In the genomic region with DNA sequence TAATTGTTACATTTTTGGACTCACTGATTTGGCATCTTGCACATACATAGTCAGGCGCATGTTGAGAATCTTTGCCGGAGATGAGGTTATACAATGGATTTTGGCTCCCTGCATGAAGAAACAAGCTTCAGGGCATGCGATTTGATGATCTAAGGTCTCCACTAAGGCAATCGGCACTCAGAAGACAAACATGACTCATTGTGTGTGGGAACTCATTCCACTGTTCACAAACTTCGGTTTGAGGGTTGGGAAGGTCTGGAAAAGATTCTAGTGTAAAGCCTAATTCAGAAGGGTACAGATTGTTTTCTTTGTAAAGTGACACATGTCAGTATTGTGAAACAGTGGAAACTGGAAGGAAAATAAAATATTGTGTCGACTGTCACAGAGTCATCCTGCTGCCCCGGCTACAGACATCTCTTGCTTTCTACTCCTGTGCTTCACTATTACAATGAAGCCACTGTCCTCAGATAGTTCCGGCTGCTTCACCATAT, we compare ENCODE assay signal across 9 cellular contexts.
DNase-seq lines count a peak whose midpoint lies in the region; ATAC-seq and TF ChIP-seq lines count a peak whose summit lies in the region.
"Had no signal": no experiment of that assay in that cellular context is flagged by ENCODE, and none has a peak within 500 bp of the region (broad histone marks: within the 10 kb centered on the region; RNA-seq: fewer than 3 reads in every experiment).

No MANE protein-coding gene starts in this region.

- TF ChIP-seq CTCF in RWPE2 (IDR thresholded peaks at IDR 0.05; ENCODE audit: poor library complexity, severe bottlenecking): no peak
- no peak for TF ChIP-seq CTCF in fibroblast of the aortic adventitia (IDR thresholded peaks at IDR 0.05; ENCODE audit: insufficient read depth, low read length)
- TF ChIP-seq CTCF in psoas muscle (IDR thresholded peaks at IDR 0.05): no peak

- no peak overlapping the region for H3K4me3 ChIP-seq in RWPE2 (ENCODE audit: severe bottlenecking)
- H3K4me3 ChIP-seq in fibroblast of the aortic adventitia (ENCODE audit: low read depth, low read length): no peak overlapping the region
- no peak overlapping the region for H3K4me3 ChIP-seq in psoas muscle
- H3K4me3 ChIP-seq: esophagus muscularis mucosa had no signal

- H3K9me3 ChIP-seq in RWPE2 (ENCODE audit: severe bottlenecking) (no peaks in the 10 kb centered on the region), psoas muscle (no peaks in the 10 kb centered on the region)
- H3K9me3 ChIP-seq: esophagus muscularis mucosa had no signal

- no peaks in the 10 kb centered on the region for H3K36me3 ChIP-seq in RWPE2 (ENCODE audit: low read depth)
- no peaks in the 10 kb centered on the region for H3K36me3 ChIP-seq in psoas muscle (ENCODE audit: insufficient read depth in 1 of 2, low read depth in 1 of 2)
- H3K36me3 ChIP-seq: esophagus muscularis mucosa had no signal

- no peaks in the 10 kb centered on the region for H3K27me3 ChIP-seq in RWPE2 (ENCODE audit: insufficient read depth, poor library complexity, severe bottlenecking)
- peaks cover 0 to 5% (median 0%) of the 10 kb centered on the region in 3 donors for H3K27me3 ChIP-seq in psoas muscle (ENCODE audit: insufficient read depth in 3 of 3, low read length in 2 of 3)
- H3K27me3 ChIP-seq: esophagus muscularis mucosa had no signal

- DNase-seq in DMS53 treated with DMSO at 0.1 percent for 48 hours (lab: John Stamatoyannopoulos, UW; ENCODE audit: unreplicated experiment): peak; percentile 52
- peak; percentile 85 for DNase-seq in RWPE2 (ENCODE audit: low spot score)
- peak; percentile 99 for DNase-seq in fibroblast of the aortic adventitia (ENCODE audit: low read depth)
- DNase-seq in psoas muscle: no peak
- DNase-seq in SK-N-DZ (ENCODE audit: low spot score): no peak
- DNase-seq in NCI-H2029 treated with DMSO at 0.1 percent for 48 hours (lab: John Stamatoyannopoulos, UW): no peak

- H3K27ac ChIP-seq in RWPE2 (ENCODE audit: poor library complexity, severe bottlenecking) (peak overlapping the region; percentile 100), psoas muscle (no peak overlapping the region)

- intact Hi-C loops in psoas muscle (cut with DNase I): no loop called here

- peaks cover 52% of the 10 kb centered on the region for H3K4me1 ChIP-seq in RWPE2 (ENCODE audit: insufficient read depth, poor library complexity, severe bottlenecking)
- H3K4me1 ChIP-seq in psoas muscle: no peaks in the 10 kb centered on the region
- H3K4me1 ChIP-seq: esophagus muscularis mucosa had no signal

- WGBS in psoas muscle, 3 donors: 22 to 40% (median 29%) methylated on average over 8 of the region's 8 CpGs

- ATAC-seq in RWPE2 (ENCODE audit: low read depth) (peak; percentile 78), psoas muscle (peak; percentile 43 to 67 (median 64)), GM18498 (IDR thresholded peaks at IDR 0.05; ENCODE audit: unreplicated experiment) (no peak), GM19395 (IDR thresholded peaks at IDR 0.05; ENCODE audit: unreplicated experiment) (no peak)

Comparison
In these comparisons a context has a peak if more than half of its experiments do, and no peak if none do; other contexts are left out.
1. DNase-seq: peak in DMS53 treated with DMSO at 0.1 percent for 48 hours (single experiment), RWPE2 (single experiment) and fibroblast of the aortic adventitia (single experiment); none in psoas muscle (0 of 2), SK-N-DZ (single experiment) and NCI-H2029 treated with DMSO at 0.1 percent for 48 hours (single experiment).
2. ATAC-seq: peak in RWPE2 (single experiment) and psoas muscle (4 of 4); none in GM18498 (single experiment) and GM19395 (single experiment).